Comparison of ENCODE assay signal across 19 cellular contexts in genomic region chr11:17810736-17811135, GRCh38.
A peak's percentile ranks its signal among the peaks of the same experiment; 100 is the strongest.
DNase-seq lines count a peak whose midpoint lies in the region; ATAC-seq, FAIRE-seq and TF ChIP-seq lines count a peak whose summit lies in the region.
"Had no signal": no experiment of that assay in that cellular context is flagged by ENCODE, and none has a peak within 500 bp of the region (broad histone marks: within the 10 kb centered on the region; RNA-seq: fewer than 3 reads in every experiment).

No MANE protein-coding gene starts in this region.

- H3K4me3 ChIP-seq in endothelial cell of umbilical vein (replicated peaks in 1 of 3; ENCODE audit: insufficient read depth in 1 of 3, low read depth in 1 of 3, low read length in 3 of 3) (no peak overlapping the region), osteoblast (ENCODE audit: insufficient read depth, low read length) (no peak overlapping the region)

- no peak overlapping the region for H2AFZ ChIP-seq in endothelial cell of umbilical vein (ENCODE audit: low read depth, low read length)
- H2AFZ ChIP-seq in osteoblast (ENCODE audit: low read length): no peak overlapping the region

- H3K9me3 Mint-ChIP-seq in stimulated activated naive CD8-positive, alpha-beta T cell treated with anti-CD3 and anti-CD28 coated beads, Interleukin-15, amount 100 ng/mL, for 72 hours: no peaks in the 10 kb centered on the region
- H3K9me3 Mint-ChIP-seq: activated naive CD8-positive, alpha-beta T cell treated with anti-CD3 and anti-CD28 coated beads, Interleukin-2, amount 50 U/mL, for 24 hours had no signal

- H3K27ac ChIP-seq in endothelial cell of umbilical vein (ENCODE audit: insufficient read depth, low read depth, low read length) (no peak overlapping the region), osteoblast (ENCODE audit: low read depth, low read length) (no peak overlapping the region)

- no peaks in the 10 kb centered on the region for H3K27me3 ChIP-seq in endothelial cell of umbilical vein (ENCODE audit: control insufficient read depth in 2 of 2, insufficient read depth in 2 of 2, low read length in 2 of 2)
- H3K27me3 ChIP-seq in osteoblast (ENCODE audit: insufficient read depth, low read length): no peaks in the 10 kb centered on the region

- H3K4me3 Mint-ChIP-seq in stimulated activated naive CD8-positive, alpha-beta T cell treated with anti-CD3 and anti-CD28 coated beads, Interleukin-15, amount 100 ng/mL, for 72 hours: no peak overlapping the region
- H3K4me3 Mint-ChIP-seq: activated naive CD8-positive, alpha-beta T cell treated with anti-CD3 and anti-CD28 coated beads, Interleukin-2, amount 50 U/mL, for 24 hours had no signal

- H3K9me3 ChIP-seq in endothelial cell of umbilical vein (replicated peaks; ENCODE audit: control insufficient read depth, insufficient read depth, low read length) (no peaks in the 10 kb centered on the region), osteoblast (ENCODE audit: low read depth, low read length) (no peaks in the 10 kb centered on the region)

- FAIRE-seq in endothelial cell of umbilical vein (lab: Jason Lieb, UNC): peak; percentile 79
- FAIRE-seq: GM18507 had no signal

- dilution Hi-C loops in endothelial cell of umbilical vein (cut with MboI; ENCODE audit: extremely low pct_ligation_motif_present, low sequenced_read_pairs): no loop called here

- H3K79me2 ChIP-seq in endothelial cell of umbilical vein (ENCODE audit: control insufficient read depth, insufficient read depth, low read length) (no peaks in the 10 kb centered on the region), osteoblast (ENCODE audit: insufficient read depth, low read length) (no peaks in the 10 kb centered on the region)

- TF ChIP-seq POLR2A in endothelial cell of umbilical vein (IDR thresholded peaks at IDR 0.05; ENCODE audit: low read depth, low read length): no peak

- H3K36me3 ChIP-seq in endothelial cell of umbilical vein (ENCODE audit: control insufficient read depth in 2 of 2, extremely low read depth in 1 of 2, insufficient read depth in 2 of 2, low read length in 2 of 2): no peaks in the 10 kb centered on the region
- H3K36me3 ChIP-seq in osteoblast (ENCODE audit: insufficient read depth, low read length): no peaks in the 10 kb centered on the region

- DNase-seq in ELF-1 (ENCODE audit: low read depth, low spot score) (peak; percentile 41), NCI-H69 (lab: John Stamatoyannopoulos, UW) (peak; percentile 51), endothelial cell of umbilical vein (ENCODE audit: low read depth, low spot score) (peak; percentile 41), osteoblast (ENCODE audit: insufficient read length, low spot score, missing footprints) (peak; percentile 93)
- no peak for DNase-seq in stimulated activated naive CD8-positive, alpha-beta T cell treated with anti-CD3 and anti-CD28 coated beads, Interleukin-15, amount 100 ng/mL, for 72 hours
- DNase-seq: activated CD4-positive, alpha-beta T cell treated with anti-CD3 and anti-CD28 coated beads, Interleukin-2, amount 50 U/mL, for 1 hour; activated naive CD8-positive, alpha-beta T cell treated with anti-CD3 and anti-CD28 coated beads, Interleukin-2, amount 50 U/mL, for 24 hours; activated T-cell treated with anti-CD3 and anti-CD28 coated beads, Interleukin-2, amount 50 U/mL, for 48 hours; GF-D8; GOT3; KBM-7; NCI-H1436 treated with DMSO at 0.1 percent for 48 hours; NCI-H748 treated with DMSO at 0.1 percent for 48 hours; stimulated activated CD4-positive, alpha-beta T cell treated with anti-CD3 and anti-CD28 coated beads, Interleukin-4, amount 100 ng/mL, for 1 hour; T1000 had no signal

- no peaks in the 10 kb centered on the region for H3K4me1 Mint-ChIP-seq in stimulated activated naive CD8-positive, alpha-beta T cell treated with anti-CD3 and anti-CD28 coated beads, Interleukin-15, amount 100 ng/mL, for 72 hours
- H3K4me1 Mint-ChIP-seq: activated naive CD8-positive, alpha-beta T cell treated with anti-CD3 and anti-CD28 coated beads, Interleukin-2, amount 50 U/mL, for 24 hours had no signal

- POLR2A ChIA-PET in endothelial cell of umbilical vein (lab: Charles Lee): no interaction called here

- H3K9ac ChIP-seq in endothelial cell of umbilical vein (replicated peaks; ENCODE audit: extremely low read depth, insufficient read depth, low read length): no peak overlapping the region

- no peaks in the 10 kb centered on the region for H3K27me3 Mint-ChIP-seq in stimulated activated naive CD8-positive, alpha-beta T cell treated with anti-CD3 and anti-CD28 coated beads, Interleukin-15, amount 100 ng/mL, for 72 hours
- H3K27me3 Mint-ChIP-seq: activated naive CD8-positive, alpha-beta T cell treated with anti-CD3 and anti-CD28 coated beads, Interleukin-2, amount 50 U/mL, for 24 hours had no signal

- ATAC-seq in GM19023 (IDR thresholded peaks at IDR 0.05; ENCODE audit: unreplicated experiment) (no peak), GM21825 (IDR thresholded peaks at IDR 0.05; ENCODE audit: unreplicated experiment) (no peak), GM21515 (IDR thresholded peaks at IDR 0.05; ENCODE audit: unreplicated experiment) (no peak)
- no peak for ATAC-seq in stimulated activated naive CD8-positive, alpha-beta T cell treated with anti-CD3 and anti-CD28 coated beads, Interleukin-15, amount 100 ng/mL, for 72 hours
- ATAC-seq: activated naive CD8-positive, alpha-beta T cell treated with anti-CD3 and anti-CD28 coated beads, Interleukin-2, amount 50 U/mL, for 24 hours had no signal

- no peak for TF ChIP-seq CTCF in endothelial cell of umbilical vein (IDR thresholded peaks at IDR 0.05; ENCODE audit: extremely low read depth in 1 of 2, insufficient read depth in 1 of 2, low read depth in 1 of 2, low read length in 2 of 2)
- no peak for TF ChIP-seq CTCF in osteoblast (IDR thresholded peaks at IDR 0.05; ENCODE audit: extremely low read depth, low read depth, low read length)

- H3K4me1 ChIP-seq in endothelial cell of umbilical vein (ENCODE audit: control insufficient read depth, extremely low read depth, insufficient read depth, low read length): no peaks in the 10 kb centered on the region
- H3K4me1 ChIP-seq in osteoblast (ENCODE audit: insufficient read depth, low read length): peaks cover 22% of the 10 kb centered on the region

- H3K4me2 ChIP-seq in endothelial cell of umbilical vein (ENCODE audit: insufficient read depth, low read length) (no peak overlapping the region), osteoblast (ENCODE audit: insufficient read depth, low read length) (no peak overlapping the region)

- H4K20me1 ChIP-seq in endothelial cell of umbilical vein (replicated peaks; ENCODE audit: control insufficient read depth, extremely low read depth, insufficient read depth, low read length) (no peaks in the 10 kb centered on the region), osteoblast (ENCODE audit: insufficient read depth, low read length) (peaks cover 9% of the 10 kb centered on the region)

- BruUV-seq in endothelial cell of umbilical vein (replicated peaks; lab: Mats Ljungman, UMichigan): no TSS peak

- H3K9me1 ChIP-seq in endothelial cell of umbilical vein (replicated peaks; ENCODE audit: control insufficient read depth, extremely low read depth, insufficient read depth, low read length): no peaks in the 10 kb centered on the region

- no peak overlapping the region for H3K27ac Mint-ChIP-seq in stimulated activated naive CD8-positive, alpha-beta T cell treated with anti-CD3 and anti-CD28 coated beads, Interleukin-15, amount 100 ng/mL, for 72 hours
- H3K27ac Mint-ChIP-seq: activated naive CD8-positive, alpha-beta T cell treated with anti-CD3 and anti-CD28 coated beads, Interleukin-2, amount 50 U/mL, for 24 hours had no signal

- CTCF ChIA-PET in endothelial cell of umbilical vein (lab: Charles Lee): no interaction called here

- intact Hi-C loops in endothelial cell of umbilical vein (cut with micrococcal nuclease): no loop called here

TF ChIP-seq in endothelial cell of umbilical vein, 7 proteins besides CTCF, POLR2A, EP300 and RAD21:
- TF ChIP-seq EZH2 (IDR thresholded peaks at IDR 0.05; ENCODE audit: borderline replicate concordance, low read depth, low read length, severe bottlenecking) (no peak), MYC (IDR thresholded peaks at IDR 0.05; ENCODE audit: low read depth, low read length) (no peak), JUN (IDR thresholded peaks at IDR 0.05; ENCODE audit: borderline replicate concordance, insufficient read depth, insufficient read length, low read depth) (no peak), GATA2 (IDR thresholded peaks at IDR 0.05; ENCODE audit: insufficient read depth, insufficient read length, low read depth, low read length) (no peak)

Comparison
In these comparisons a context has a peak if more than half of its experiments do, and no peak if none do; other contexts are left out.
1. DNase-seq: peak in ELF-1 (single experiment), NCI-H69 (single experiment), endothelial cell of umbilical vein (single experiment) and osteoblast (single experiment); none in stimulated activated naive CD8-positive, alpha-beta T cell treated with anti-CD3 and anti-CD28 coated beads, Interleukin-15, amount 100 ng/mL, for 72 hours (0 of 2).